In genomic region chr2:160379399-160379798, GRCh38 we compare ENCODE assay signal across 9 cellular contexts.
DNase-seq lines count a peak whose midpoint lies in the region; ATAC-seq and TF ChIP-seq lines count a peak whose summit lies in the region.
"Had no signal": no experiment of that assay in that cellular context is flagged by ENCODE, and none has a peak within 500 bp of the region (broad histone marks: within the 10 kb centered on the region; RNA-seq: fewer than 3 reads in every experiment).

No MANE protein-coding gene starts in this region.

- H3K4me3 ChIP-seq in mucosa of descending colon (no peak overlapping the region), SJCRH30 (no peak overlapping the region)

- H3K27ac Mint-ChIP-seq in activated naive CD4-positive, alpha-beta T cell treated with anti-CD3 and anti-CD28 coated beads, Interleukin-2, amount 50 U/mL, for 24 hours, result peak overlapping the region; percentile 72
- peak overlapping the region; percentile 69 for H3K27ac Mint-ChIP-seq in chondrocyte (ENCODE audit: unreplicated experiment)

- DNase-seq in activated naive CD4-positive, alpha-beta T cell treated with Interleukin-2 at 50 U/mL for 16 hours, result no peak
- DNase-seq in chondrocyte (ENCODE audit: low spot score) (no peak), mucosa of descending colon (no peak), NCI-H748 (lab: John Stamatoyannopoulos, UW; ENCODE audit: unreplicated experiment) (no peak), SJCRH30 (no peak), SHP77 treated with DMSO at 0.1 percent for 48 hours (lab: John Stamatoyannopoulos, UW) (no peak)

- H3K27ac ChIP-seq in SJCRH30, result no peak overlapping the region
- H3K27ac ChIP-seq: C4-2B had no signal

- TF ChIP-seq CTCF in chondrocyte (IDR thresholded peaks at IDR 0.05), result no peak
- TF ChIP-seq CTCF in mucosa of descending colon (IDR thresholded peaks at IDR 0.05), result no peak

- intact Hi-C loops in mucosa of descending colon (cut with DNase I, micrococcal nuclease), result loop anchor here in 1 of 2 donors (10.0 kb wide), 1 partner anchor 55 kb away; no protein-coding TSS in a partner anchor

- H3K36me3 ChIP-seq in mucosa of descending colon (ENCODE audit: low read depth), result no peaks in the 10 kb centered on the region
- H3K36me3 ChIP-seq in SJCRH30, result no peaks in the 10 kb centered on the region; the same call in 1 of the 2 replicates

- no peaks in the 10 kb centered on the region for H3K27me3 Mint-ChIP-seq in activated naive CD4-positive, alpha-beta T cell treated with anti-CD3 and anti-CD28 coated beads, Interleukin-2, amount 50 U/mL, for 24 hours
- H3K27me3 Mint-ChIP-seq in chondrocyte (ENCODE audit: low read depth), result no peaks in the 10 kb centered on the region

- no peaks in the 10 kb centered on the region for H3K36me3 Mint-ChIP-seq in activated naive CD4-positive, alpha-beta T cell treated with anti-CD3 and anti-CD28 coated beads, Interleukin-2, amount 50 U/mL, for 24 hours
- H3K36me3 Mint-ChIP-seq in chondrocyte (ENCODE audit: low read depth), result no peaks in the 10 kb centered on the region

- H3K9me3 ChIP-seq in mucosa of descending colon, result no peaks in the 10 kb centered on the region
- H3K9me3 ChIP-seq in SJCRH30 (replicated peaks), result no peaks in the 10 kb centered on the region

- H3K4me3 Mint-ChIP-seq in activated naive CD4-positive, alpha-beta T cell treated with anti-CD3 and anti-CD28 coated beads, Interleukin-2, amount 50 U/mL, for 24 hours, result peak overlapping the region; percentile 15
- H3K4me3 Mint-ChIP-seq in chondrocyte (ENCODE audit: unreplicated experiment), result no peak overlapping the region

- H3K9me3 Mint-ChIP-seq in activated naive CD4-positive, alpha-beta T cell treated with anti-CD3 and anti-CD28 coated beads, Interleukin-2, amount 50 U/mL, for 24 hours, result no peaks in the 10 kb centered on the region
- no peaks in the 10 kb centered on the region for H3K9me3 Mint-ChIP-seq in chondrocyte (ENCODE audit: low read depth)

- peak; percentile 14 for ATAC-seq in mucosa of descending colon
- no peak for ATAC-seq in HG03469 (IDR thresholded peaks at IDR 0.05; ENCODE audit: unreplicated experiment)

- H3K4me1 Mint-ChIP-seq in activated naive CD4-positive, alpha-beta T cell treated with anti-CD3 and anti-CD28 coated beads, Interleukin-2, amount 50 U/mL, for 24 hours, result peaks cover 92% of the 10 kb centered on the region
- peaks cover 88% of the 10 kb centered on the region for H3K4me1 Mint-ChIP-seq in chondrocyte (ENCODE audit: low read depth)

- H3K27me3 ChIP-seq in SJCRH30, result no peaks in the 10 kb centered on the region

- H3K4me1 ChIP-seq in mucosa of descending colon (ENCODE audit: low read depth) (peaks cover 4% of the 10 kb centered on the region), SJCRH30 (peaks cover 21% of the 10 kb centered on the region)
